ENCODE assay signal across 8 cellular contexts in genomic region chr3:71006810-71007785, GRCh38.
DNase-seq lines count a peak whose midpoint lies in the region; ATAC-seq and TF ChIP-seq lines count a peak whose summit lies in the region.

No MANE protein-coding gene starts in this region.

- peaks cover 66% of the 10 kb centered on the region for H3K4me1 Mint-ChIP-seq in brain

- H3K36me3 Mint-ChIP-seq in brain, result no peaks in the 10 kb centered on the region

- no peak overlapping the region for H3K4me3 ChIP-seq in kidney epithelial cell (ENCODE audit: low read depth, low read length)
- H3K4me3 ChIP-seq in upper lobe of left lung, result no peak overlapping the region

- no peaks in the 10 kb centered on the region for H3K9me3 ChIP-seq in upper lobe of left lung

- peak overlapping the region in 2 of 5 experiments; percentile 20 to 64 for H3K27ac Mint-ChIP-seq in brain

- peak overlapping the region in 3 of 4 donors; percentile 9 to 68 (median 46) for H3K27ac ChIP-seq in upper lobe of left lung

- TF ChIP-seq POLR2A in upper lobe of left lung (IDR thresholded peaks at IDR 0.05), result no peak

- peaks cover 37 to 56% (median 49%) of the 10 kb centered on the region in 4 donors for H3K4me1 ChIP-seq in upper lobe of left lung

- peaks cover 0 to 2% (median 0%) of the 10 kb centered on the region in 5 experiments for H3K9me3 Mint-ChIP-seq in brain

- no peak overlapping the region for H3K4me3 Mint-ChIP-seq in brain

- peak in 1 of 2 donors; percentile 77 for ATAC-seq in upper lobe of left lung (ENCODE audit: low FRiP score in 2 of 2)

- TF ChIP-seq CTCF in GM12872 (IDR thresholded peaks at IDR 0.05; ENCODE audit: insufficient read depth, low read depth, low read length), result peak; percentile 33; the same call in 1 of the 3 replicates
- TF ChIP-seq CTCF in brain (conservative IDR thresholded peaks at IDR 0.05), result peak; percentile 65 to 68
- TF ChIP-seq CTCF in kidney epithelial cell (IDR thresholded peaks at IDR 0.05; ENCODE audit: insufficient read depth, low read length, poor library complexity, severe bottlenecking), result peak; percentile 16
- TF ChIP-seq CTCF in upper lobe of left lung (IDR thresholded peaks at IDR 0.05), result peak; percentile 14 to 52 (median 28)

- 46 to 47% methylated on average over 9 of the region's 9 CpGs for WGBS in upper lobe of left lung, 2 donors

- H3K36me3 ChIP-seq in kidney epithelial cell (ENCODE audit: control insufficient read depth, insufficient read depth, low read length), result no peaks in the 10 kb centered on the region
- peaks cover 0 to 6% (median 0%) of the 10 kb centered on the region in 4 donors for H3K36me3 ChIP-seq in upper lobe of left lung

- no peak for TF ChIP-seq EP300 in upper lobe of left lung (IDR thresholded peaks at IDR 0.05)

- no peaks in the 10 kb centered on the region for H3K27me3 Mint-ChIP-seq in brain

- peak; percentile 21 for DNase-seq in A172 (ENCODE audit: low spot score)
- DNase-seq in NCI-H146 (lab: John Stamatoyannopoulos, UW), result peak; percentile 26
- DNase-seq in kidney epithelial cell (ENCODE audit: low read depth), result no peak
- DNase-seq in upper lobe of left lung, result no peak
- no peak for DNase-seq in ecto neural progenitor cell (ENCODE audit: low spot score)
- DNase-seq in OCI-M2 (lab: John Stamatoyannopoulos, UW; ENCODE audit: unreplicated experiment), result no peak

- H3K27me3 ChIP-seq in kidney epithelial cell (ENCODE audit: control insufficient read depth, insufficient read depth, low read length), result no peaks in the 10 kb centered on the region
- H3K27me3 ChIP-seq in upper lobe of left lung, result no peaks in the 10 kb centered on the region

Comparison
In these comparisons a context has a peak if more than half of its experiments do, and no peak if none do; other contexts are left out.
1. DNase-seq: peak in A172 (single experiment) and NCI-H146 (single experiment); none in kidney epithelial cell (single experiment), upper lobe of left lung (0 of 2), ecto neural progenitor cell (single experiment) and OCI-M2 (single experiment).
2. CTCF ChIP-seq: peak in every context shown above with its lines; median percentile 66 in brain; 33 in GM12872; 28 in upper lobe of left lung; 16 in kidney epithelial cell.